Comparison of ENCODE assay signal across 1 cellular context in the genomic region with DNA sequence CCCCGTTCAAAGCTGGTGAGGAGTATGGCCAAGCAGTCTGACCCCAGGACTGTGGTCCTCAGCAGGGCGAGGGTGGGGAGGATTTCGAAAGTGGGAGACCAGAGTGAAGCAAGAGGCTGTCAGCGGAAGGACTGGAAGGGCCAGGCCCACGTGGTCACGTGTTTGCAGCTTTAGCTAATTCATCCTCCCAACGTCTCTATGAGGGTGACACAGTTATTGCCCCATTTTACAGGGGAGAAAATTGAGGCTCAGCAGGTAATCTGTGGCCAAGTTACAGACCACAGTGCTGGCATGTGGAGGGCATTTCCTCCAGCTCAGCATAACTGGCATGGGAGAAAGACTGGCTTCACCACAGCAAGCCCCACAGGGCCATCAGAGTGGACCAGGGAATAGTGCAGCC.
TF ChIP-seq lines count a peak whose summit lies in the region.

No MANE protein-coding gene starts in this region.

TF ChIP-seq in HepG2, 621 proteins besides CTCF, POLR2A, EP300 and RAD21:
- 0 out of 2 replicates have a peak, but pooled peaks have one; percentile 15 for TF ChIP-seq ZMYM3 (CRISPR knock-in tag; IDR thresholded peaks at IDR 0.05)
- peak; percentile 78 for TF ChIP-seq ZNF629 (CRISPR knock-in tag; conservative IDR thresholded peaks at IDR 0.05)
- TF ChIP-seq, protein P1, sequence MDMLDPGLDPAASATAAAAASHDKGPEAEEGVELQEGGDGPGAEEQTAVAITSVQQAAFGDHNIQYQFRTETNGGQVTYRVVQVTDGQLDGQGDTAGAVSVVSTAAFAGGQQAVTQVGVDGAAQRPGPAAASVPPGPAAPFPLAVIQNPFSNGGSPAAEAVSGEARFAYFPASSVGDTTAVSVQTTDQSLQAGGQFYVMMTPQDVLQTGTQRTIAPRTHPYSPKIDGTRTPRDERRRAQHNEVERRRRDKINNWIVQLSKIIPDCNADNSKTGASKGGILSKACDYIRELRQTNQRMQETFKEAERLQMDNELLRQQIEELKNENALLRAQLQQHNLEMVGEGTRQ (IDR thresholded peaks at IDR 0.05; ENCODE audit: low read depth, low read length), result peak; percentile 36; the same call in 1 of the 2 replicates
- TF ChIP-seq, protein P1 (CRISPR knock-in tag; IDR thresholded peaks at IDR 0.05; ENCODE audit: borderline replicate concordance), result peak; percentile 39; the same call in 1 of the 2 replicates
- no peak for TF ChIP-seq SIN3B (IDR thresholded peaks at IDR 0.05; ENCODE audit: low read length)
